29 cellular contexts compared by ENCODE assay signal in the genomic region with DNA sequence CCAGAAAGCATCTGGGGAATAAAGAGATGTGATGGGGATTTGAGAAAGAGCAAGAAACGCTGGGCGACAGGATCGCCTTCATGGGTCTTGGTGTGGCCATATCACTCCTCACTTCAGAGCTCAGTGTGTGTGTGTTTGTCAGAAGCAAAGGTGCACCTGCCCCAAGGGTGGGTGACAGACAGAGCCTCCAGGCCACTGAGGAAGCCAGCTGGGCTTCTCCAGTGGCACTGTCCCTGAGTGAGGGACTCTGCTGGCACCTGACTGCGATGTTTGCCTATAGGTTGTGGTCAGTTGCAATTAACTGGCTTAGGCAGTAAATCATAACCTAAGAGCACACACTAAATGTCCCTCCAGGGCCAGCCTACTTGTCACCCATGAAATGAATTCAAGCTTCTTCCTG. TPM values are rescaled to one million over a fixed set of nuclear protein-coding genes. Genes with fewer than 3 reads are reported as not detected.
"Had no signal": no experiment of that assay in that cellular context is flagged by ENCODE, and none has a peak within 500 bp of the region (broad histone marks: within the 10 kb centered on the region; RNA-seq: fewer than 3 reads in every experiment).

No MANE protein-coding gene starts in this region.

- H3K36me3 ChIP-seq: ascending aorta, SJCRH30 had no signal

- DNase-seq: activated CD4-positive, alpha-beta memory T cell treated with anti-CD3 and anti-CD28 coated beads for 36 hours; activated CD4-positive, alpha-beta T cell treated with anti-CD3 and anti-CD28 coated beads, Interleukin-2, amount 10 ng/mL, durations not matched to agents 7 days and 5 days; activated effector memory CD4-positive, alpha-beta T cell treated with anti-CD3 and anti-CD28 coated beads, Interleukin-2, amount 50 U/mL, for 16 hours; activated naive CD4-positive, alpha-beta T cell; activated naive CD8-positive, alpha-beta T cell treated with anti-CD3 and anti-CD28 coated beads, Interleukin-2, amount 10 ng/mL, durations not matched to agents 7 days and 5 days; activated T-cell treated with anti-CD3 and anti-CD28 coated beads, Interleukin-2, amount 50 U/mL, for 1 hour; activated T-cell treated with anti-CD3 and anti-CD28 coated beads, Interleukin-2, amount 50 U/mL, for 72 hours; amygdala; NCI-H1092 treated with DMSO at 0.1 percent for 48 hours; NCI-H1436; NCI-H1694; NCI-H1930; NCI-H2081 treated with DMSO at 0.1 percent for 48 hours; NCI-H345; NCI-H526 treated with DMSO at 0.1 percent for 48 hours; NCI-H774; SJCRH30; T1000 had no signal

- H3K27me3 ChIP-seq: ascending aorta, SJCRH30 had no signal

- H3K4me3 ChIP-seq: ascending aorta, K562, SJCRH30, SK-N-MC had no signal

- ATAC-seq: activated T-cell treated with anti-CD3 and anti-CD28 coated beads, Interleukin-2, amount 50 U/mL, for 72 hours; activated T-helper 17 cell treated with anti-CD3 and anti-CD28 coated beads, Interleukin-2, amount 50 U/mL, for 72 hours; K562; Panc1 had no signal

- H3K27ac ChIP-seq: ascending aorta, SJCRH30, SK-N-MC had no signal

- H3K9me3 ChIP-seq: ascending aorta, SJCRH30 had no signal

- H3K4me1 ChIP-seq: ascending aorta, SJCRH30 had no signal

RNA-seq across cellular contexts. Expression of gene GNAL, which starts 23.5 kb away (rescaled TPM):
- total RNA-seq: RPMI7951 had no signal

RNA-seq across cellular contexts. Expression of gene SLC35G4, which starts 56.2 kb away (rescaled TPM):
- total RNA-seq: activated CD4-positive, alpha-beta memory T cell treated with anti-CD3 and anti-CD28 coated beads for 36 hours; activated CD4-positive, alpha-beta T cell treated with anti-CD3 and anti-CD28 coated beads, Interleukin-2, amount 10 ng/mL, durations not matched to agents 7 days and 5 days; activated naive CD8-positive, alpha-beta T cell treated with anti-CD3 and anti-CD28 coated beads, Interleukin-2, amount 10 ng/mL, durations not matched to agents 7 days and 5 days; activated T-cell treated with anti-CD3 and anti-CD28 coated beads, Interleukin-2, amount 50 U/mL, for 72 hours; activated T-helper 17 cell treated with anti-CD3 and anti-CD28 coated beads, Interleukin-2, amount 50 U/mL, for 72 hours; ascending aorta; cardiac septum; K562; M059J; NCI-H460; RPMI7951; SJCRH30; T-helper 1 cell treated with Interleukin-12 subunit alpha and Interleukin-12 subunit beta and Interleukin-4 antibody, amounts not matched to agents 30 ng/mL and 1 ng/mL, for 36 hours; T-helper 2 cell treated with Interferon-gamma antibody and Interleukin-4, amounts not matched to agents 100 ng/mL and 5 ng/mL, for 36 hours had no signal
